In genomic region chr1:108785264-108785663, GRCh38 we compare ENCODE assay signal across 1 cellular context.
TF ChIP-seq lines count a peak whose summit lies in the region.

No MANE protein-coding gene starts in this region.

TF ChIP-seq in HepG2, 621 proteins besides CTCF, POLR2A, EP300 and RAD21:
- TF ChIP-seq ZFP36 (IDR thresholded peaks at IDR 0.05; ENCODE audit: borderline replicate concordance, low read depth, low read length, partially characterized antibody), result peak; percentile 64
- TF ChIP-seq HNRNPLL (IDR thresholded peaks at IDR 0.05; ENCODE audit: low read depth, low read length, poor library complexity, severe bottlenecking), result no peak
